Comparison of ENCODE assay signal across 8 cellular contexts in the genomic region with DNA sequence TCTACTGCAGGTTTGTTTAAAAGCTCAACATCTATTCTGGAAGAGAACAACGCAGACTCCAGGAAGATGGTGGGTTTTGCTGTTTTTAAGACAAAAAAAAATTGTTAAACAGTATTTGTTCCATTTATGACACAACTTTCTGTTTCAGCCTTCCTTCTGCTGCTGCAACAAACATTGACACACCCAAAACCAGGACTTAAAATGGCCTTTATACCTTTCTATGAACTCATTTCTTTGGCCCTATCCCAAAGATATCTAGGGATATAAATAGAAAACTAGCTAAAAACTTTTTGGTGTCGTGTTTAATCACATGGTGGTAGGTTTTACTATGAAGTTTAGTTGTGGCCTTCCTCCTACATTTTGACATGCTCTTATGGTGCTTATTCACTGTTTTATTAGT. TPM values are rescaled to one million over a fixed set of nuclear protein-coding genes. Genes with fewer than 3 reads are reported as not detected.
DNase-seq lines count a peak whose midpoint lies in the region; ATAC-seq, FAIRE-seq and TF ChIP-seq lines count a peak whose summit lies in the region.

No MANE protein-coding gene starts in this region.

- H3K4me1 ChIP-seq in HUES48 (ENCODE audit: control insufficient read depth, insufficient read depth, low read length) (peaks cover 63% of the 10 kb centered on the region), H1 (replicated peaks in 1 of 4; ENCODE audit: control insufficient read depth in 3 of 4, insufficient read depth in 4 of 4, low read length in 3 of 4) (peaks cover 0 to 26% (median 1%) of the 10 kb centered on the region in 4 experiments; a peak in 3 of 7 replicates), skeletal muscle satellite cell (ENCODE audit: control insufficient read depth, insufficient read depth, low read length) (peaks cover 40% of the 10 kb centered on the region)

- no peak overlapping the region for H3K14ac ChIP-seq in H1 (ENCODE audit: insufficient read length)

- no peak overlapping the region for H4K91ac ChIP-seq in H1 (replicated peaks; ENCODE audit: insufficient read length, low read length)

- peak; percentile 14 for ATAC-seq in activated CD4-positive, alpha-beta T cell treated with anti-CD3 and anti-CD28 coated beads for 36 hours

- no peak overlapping the region for H3K23ac ChIP-seq in H1 (ENCODE audit: insufficient read length)

- H3K9ac ChIP-seq in HUES48 (ENCODE audit: low read depth, low read length) (no peak overlapping the region), H1 (replicated peaks in 1 of 4; ENCODE audit: extremely low read depth in 1 of 4, low read depth in 3 of 4, low read length in 3 of 4) (no peak overlapping the region), skeletal muscle satellite cell (ENCODE audit: low read depth, low read length) (no peak overlapping the region)

- no peak overlapping the region for H2BK20ac ChIP-seq in H1 (ENCODE audit: low read length)

- H2BK12ac ChIP-seq in H1 (ENCODE audit: low read depth, low read length): 0 out of 2 replicates have a peak overlapping the region, but pooled peaks have one; percentile 50

- no peak for TF ChIP-seq RAD21 in H1 (IDR thresholded peaks at IDR 0.05 in 1 of 2, conservative IDR thresholded peaks at IDR 0.05 in 1 of 2; ENCODE audit: low read depth in 2 of 2, low read length in 2 of 2)

- H3K27me3 ChIP-seq in HUES48 (ENCODE audit: control insufficient read depth, insufficient read depth, low read length) (no peaks in the 10 kb centered on the region), H1 (replicated peaks in 1 of 4; ENCODE audit: control insufficient read depth in 3 of 4, extremely low read depth in 1 of 4, insufficient read depth in 3 of 4, low read length in 3 of 4) (no peaks in the 10 kb centered on the region; a peak in 1 of 7 replicates), skeletal muscle satellite cell (ENCODE audit: control insufficient read depth, insufficient read depth, low read length) (no peaks in the 10 kb centered on the region)

- no peak for DNase-seq in activated CD4-positive, alpha-beta T cell treated with anti-CD3 and anti-CD28 coated beads for 36 hours
- no peak for DNase-seq in activated CD4-positive, alpha-beta T cell treated with anti-CD3 and anti-CD28 coated beads, Interleukin-2, amount 50 U/mL, for 4 hours
- DNase-seq in H1 (ENCODE audit: low read depth in 1 of 2, low spot score in 2 of 2): no peak
- DNase-seq in medulla oblongata (ENCODE audit: extremely low spot score): no peak
- DNase-seq in activated effector memory CD4-positive, alpha-beta T cell treated with Interleukin-2 at 50 U/mL for 16 hours: no peak
- DNase-seq in D721Med (ENCODE audit: insufficient read length, low spot score): no peak

- CTCF ChIA-PET in activated CD4-positive, alpha-beta T cell treated with anti-CD3 and anti-CD28 coated beads for 36 hours (lab: Charles Lee): interaction anchor here (0.8 to 1.3 kb wide), 2 partner anchors 79 to 1469 kb away, joined by 3 to 6 read pairs; no protein-coding TSS in a partner anchor
- CTCF ChIA-PET in H1 (lab: Charles Lee; ENCODE audit: partially characterized antibody): interaction anchor here (0.8 to 2.7 kb wide), 4 partner anchors 11 to 386 kb away, joined by 3 to 13 read pairs (median 4); no protein-coding TSS in a partner anchor

- H3K4me2 ChIP-seq in H1 (ENCODE audit: insufficient read depth in 1 of 2, low read depth in 2 of 2, low read length in 2 of 2) (peak overlapping the region; percentile 85 to 93), skeletal muscle satellite cell (ENCODE audit: low read length) (peak overlapping the region; percentile 96)

- no peak for TF ChIP-seq EP300 in H1 (IDR thresholded peaks at IDR 0.05; ENCODE audit: borderline replicate concordance in 1 of 2, low read depth in 2 of 2, low read length in 2 of 2)

- H3K27ac ChIP-seq in HUES48 (ENCODE audit: low read depth, low read length): no peak overlapping the region
- no peak overlapping the region for H3K27ac ChIP-seq in H1 (ENCODE audit: low read depth, low read length)

- peak overlapping the region; percentile 36 for H4K5ac ChIP-seq in H1 (ENCODE audit: insufficient read length, low read depth, low read length)

- H2AK5ac ChIP-seq in H1 (ENCODE audit: low read depth, low read length): no peak overlapping the region

- intact Hi-C loops in activated CD4-positive, alpha-beta T cell treated with anti-CD3 and anti-CD28 coated beads for 36 hours (cut with DNase I, micrococcal nuclease): loop anchor here in 1 of 2 experiments (2.0 kb wide), 1 partner anchor 82 kb away; no protein-coding TSS in a partner anchor

- no peak overlapping the region for H2AFZ ChIP-seq in H1 (ENCODE audit: low read length)

- H3K27ac Mint-ChIP-seq in activated CD4-positive, alpha-beta T cell treated with anti-CD3 and anti-CD28 coated beads for 36 hours: peak overlapping the region; percentile 91

- no peak overlapping the region for H2BK5ac ChIP-seq in H1 (ENCODE audit: low read depth, low read length)

- H4K20me1 ChIP-seq in H1 (replicated peaks in 1 of 2; ENCODE audit: control insufficient read depth in 1 of 2, insufficient read depth in 2 of 2, low read length in 2 of 2): no peaks in the 10 kb centered on the region

- H3K56ac ChIP-seq in H1 (replicated peaks; ENCODE audit: insufficient read length, low read depth, low read length): no peak overlapping the region

- H2BK120ac ChIP-seq in H1 (replicated peaks; ENCODE audit: low read depth, low read length): no peak overlapping the region

- 62% methylated on average over 2 of the region's 2 CpGs; no CpG with 5 or more reads in 1 of the 2 experiments for WGBS in H1 (ENCODE audit: extremely low coverage in 1 of 2, insufficient coverage in 1 of 2, insufficient read length in 1 of 2, insufficient replicate concordance in 2 of 2, low coverage in 1 of 2, low lambda C conversion rate in 2 of 2, missing lambda C conversion rate in 1 of 2), 2 experiments

- H3K18ac ChIP-seq in H1 (ENCODE audit: extremely low read depth, low read length): peak overlapping the region; percentile 15; the same call in 1 of the 2 replicates

- peaks cover 32% of the 10 kb centered on the region for H3K27me3 Mint-ChIP-seq in activated CD4-positive, alpha-beta T cell treated with anti-CD3 and anti-CD28 coated beads for 36 hours

- peaks cover 15% of the 10 kb centered on the region for H3K4me1 Mint-ChIP-seq in activated CD4-positive, alpha-beta T cell treated with anti-CD3 and anti-CD28 coated beads for 36 hours

- H3K4ac ChIP-seq in H1 (replicated peaks; ENCODE audit: insufficient read length, low read depth, low read length): no peak overlapping the region

- peaks cover 2% of the 10 kb centered on the region for H3K9me3 Mint-ChIP-seq in activated CD4-positive, alpha-beta T cell treated with anti-CD3 and anti-CD28 coated beads for 36 hours (ENCODE audit: low read depth)

- H3K4me3 Mint-ChIP-seq in activated CD4-positive, alpha-beta T cell treated with anti-CD3 and anti-CD28 coated beads for 36 hours: peak overlapping the region; percentile 83

- no peak for TF ChIP-seq POLR2A in H1 (IDR thresholded peaks at IDR 0.05; ENCODE audit: control extremely low read depth in 1 of 2, low read depth in 2 of 2, low read length in 2 of 2)

- H4K8ac ChIP-seq in H1 (ENCODE audit: extremely low read depth, insufficient read depth, low read length): no peak overlapping the region

- no peak overlapping the region for H2BK15ac ChIP-seq in H1 (ENCODE audit: low read length)

- peaks cover 8% of the 10 kb centered on the region; the same call in 1 of the 2 replicates for H3K23me2 ChIP-seq in H1 (ENCODE audit: low read depth, low read length)

- H3K36me3 ChIP-seq in HUES48 (ENCODE audit: control insufficient read depth, insufficient read depth, low read length) (0 out of 2 replicates have a peak, but pooled peaks cover 15% of the 10 kb centered on the region), H1 (ENCODE audit: control insufficient read depth in 2 of 4, insufficient read depth in 4 of 4, low read length in 3 of 4) (no peaks in the 10 kb centered on the region; a peak in 1 of 8 replicates), skeletal muscle satellite cell (ENCODE audit: insufficient read depth, low read length) (no peaks in the 10 kb centered on the region)

- peaks cover 3 to 35% of the 10 kb centered on the region in 2 experiments for H3K79me2 ChIP-seq in H1 (ENCODE audit: control insufficient read depth in 1 of 2, insufficient read depth in 2 of 2, low read length in 2 of 2)

- H3K4me3 ChIP-seq in HUES48 (ENCODE audit: low read depth, low read length): peak overlapping the region; percentile 84
- peak overlapping the region; percentile 65 to 83 (median 79); a peak in 6 of 8 replicates for H3K4me3 ChIP-seq in H1 (ENCODE audit: extremely low read depth in 1 of 4, insufficient read depth in 2 of 4, low read depth in 3 of 4, low read length in 4 of 4)
- peak overlapping the region; percentile 75 for H3K4me3 ChIP-seq in skeletal muscle satellite cell (ENCODE audit: low read length)

- H3K9me3 ChIP-seq in HUES48 (ENCODE audit: control insufficient read depth, insufficient read depth, low read length) (no peaks in the 10 kb centered on the region), H1 (ENCODE audit: insufficient read depth in 2 of 2, low read depth in 1 of 2, low read length in 1 of 2) (no peaks in the 10 kb centered on the region), skeletal muscle satellite cell (replicated peaks; ENCODE audit: low read length) (no peaks in the 10 kb centered on the region)

- TF ChIP-seq CTCF in H1 (IDR thresholded peaks at IDR 0.05; ENCODE audit: control extremely low read depth in 1 of 3, insufficient read depth in 1 of 3, low read depth in 1 of 3, low read length in 3 of 3): no peak
- no peak for TF ChIP-seq CTCF in D721Med (IDR thresholded peaks at IDR 0.05; ENCODE audit: insufficient read depth, missing control alignments)

- POLR2A ChIA-PET in activated CD4-positive, alpha-beta T cell treated with anti-CD3 and anti-CD28 coated beads for 36 hours (lab: Charles Lee): no interaction called here
- POLR2A ChIA-PET in H1 (lab: Charles Lee; ENCODE audit: partially characterized antibody): interaction anchor here (1.0 to 2.4 kb wide), 2 partner anchors 8 to 25 kb away, joined by 4 to 5 read pairs; no protein-coding TSS in a partner anchor

- peak; percentile 7 for FAIRE-seq in H1 (lab: Jason Lieb, UNC)
- FAIRE-seq in D721Med (lab: Jason Lieb, UNC): no peak

- H3K36me3 Mint-ChIP-seq in activated CD4-positive, alpha-beta T cell treated with anti-CD3 and anti-CD28 coated beads for 36 hours (ENCODE audit: low read depth): peaks cover 3% of the 10 kb centered on the region

- H3K79me1 ChIP-seq in H1 (ENCODE audit: low read depth, low read length): no peaks in the 10 kb centered on the region

RNA-seq across cellular contexts. Expression of a gene that starts 1.0 kb away (rescaled TPM):
- 1 to 10 TPM; 3.0 to 5.5 TPM for total RNA-seq in activated CD4-positive, alpha-beta T cell treated with anti-CD3 and anti-CD28 coated beads for 36 hours
- 22.6 and 23.6 TPM in 2 replicates for total RNA-seq in H1 (2021; fragmentation: NEBNext Ultra II Directional; extraction: Animal tissue kit (Norgen Biotek cat#: 25700))
- polyA plus RNA-seq in H1 (2011; rRNA removed): 1.8 and 3.4 TPM in 2 replicates
- polyA plus RNA-seq in H1 (2011; cell fraction: cytosol; rRNA removed): 4.6 TPM
- 3.8 TPM for polyA plus RNA-seq in H1 (2011; cell fraction: nucleus; rRNA removed)
- 6.7 to 15.7 TPM (median 8.2 TPM) in 4 replicates for polyA plus RNA-seq in H1 (2012, experiment 1 of 2)
- 2.4 TPM for polyA plus RNA-seq in H1 (2012, experiment 2 of 2)
- polyA plus RNA-seq in H1 (2013, experiment 1 of 2): 18.2 TPM
- 19.7 TPM for polyA plus RNA-seq in H1 (2013, experiment 2 of 2)
- polyA minus RNA-seq in H1 (2011; rRNA and poly(A)+ RNA removed): 15.8 and 18.0 TPM in 2 replicates
- polyA minus RNA-seq in H1 (2011; cell fraction: cytosol; rRNA and poly(A)+ RNA removed): 27.1 TPM
- polyA minus RNA-seq in H1 (2011; cell fraction: nucleus; rRNA and poly(A)+ RNA removed): 48.4 TPM
- under 0.01 and 0.76 TPM in 2 replicates for total RNA-seq in skeletal muscle satellite cell (2012; rRNA removed)
